In the genomic region with DNA sequence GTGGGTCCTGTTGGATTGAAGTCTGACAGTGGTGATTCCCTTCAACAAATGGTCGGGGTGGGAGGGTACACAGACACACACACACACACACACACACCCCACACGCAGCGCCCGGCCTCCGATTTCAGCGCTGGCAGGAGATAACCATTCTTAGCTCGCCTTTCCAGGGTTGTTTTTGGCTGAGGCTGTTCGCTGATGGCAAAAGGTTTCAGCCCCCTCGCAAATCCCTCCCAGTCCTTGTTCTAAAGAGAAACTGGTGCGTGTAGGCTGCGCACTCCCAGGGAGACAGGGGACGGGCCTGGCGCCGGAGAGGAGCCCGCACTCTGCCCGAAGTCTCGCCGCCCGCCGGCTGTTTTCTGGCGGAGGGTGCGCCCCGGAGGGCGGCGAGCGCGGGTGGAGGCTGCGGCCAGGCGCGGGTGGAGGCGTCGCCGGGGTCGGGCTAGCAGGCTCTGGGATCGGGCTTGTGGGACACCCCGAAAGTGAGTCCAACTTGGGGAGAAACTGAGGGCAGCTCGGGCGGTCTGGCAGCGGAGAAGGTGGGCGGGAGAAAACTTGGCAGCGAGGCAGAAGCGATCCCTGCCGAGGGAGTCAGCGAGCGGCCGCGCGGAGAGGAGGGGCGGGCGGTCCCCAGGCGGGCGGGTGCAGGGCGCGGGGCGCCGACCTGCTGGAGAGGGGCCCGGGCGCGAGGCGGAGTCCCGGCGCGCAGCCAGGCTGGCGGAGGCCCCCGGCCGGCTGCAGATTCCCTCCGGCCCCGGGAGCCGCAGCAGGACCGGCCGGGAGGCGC, we compare ENCODE assay signal across 8 cellular contexts. TPM values are rescaled to one million over a fixed set of nuclear protein-coding genes. Genes with fewer than 3 reads are reported as not detected.
DNase-seq lines count a peak whose midpoint lies in the region; ATAC-seq and TF ChIP-seq lines count a peak whose summit lies in the region.
"Not testable (repeated sequence)": the region's sequence is repeated elsewhere in the genome, so short reads cannot be mapped to it uniquely, and the experiment has no call there.

No MANE protein-coding gene starts in this region.

- H2BK12ac ChIP-seq in H9 (ENCODE audit: insufficient read length, low read depth, low read length): not testable (repeated sequence)

- H3K56ac ChIP-seq in H9 (ENCODE audit: insufficient read length, low read depth, low read length): not testable (repeated sequence)

- not testable (repeated sequence) for H4K8ac ChIP-seq in H9 (replicated peaks; ENCODE audit: insufficient read length, low read depth, low read length)

- H2AFZ ChIP-seq in H9 (ENCODE audit: low read length): not testable (repeated sequence)

- not testable (repeated sequence) for H3K79me1 ChIP-seq in H9 (ENCODE audit: insufficient read depth, low read depth, low read length, poor library complexity, severe bottlenecking)

- H3K4me3 ChIP-seq in ectodermal cell (ENCODE audit: insufficient read depth, low read depth, low read length): peak overlapping the region; percentile 26
- H3K4me3 ChIP-seq in right atrium auricular region: peak overlapping the region; percentile 66 to 69
- H3K4me3 ChIP-seq in mucosa of rectum (ENCODE audit: low read length in 2 of 2): peak overlapping the region; percentile 48 to 59
- H3K4me3 ChIP-seq in skin epidermis: peak overlapping the region; percentile 32 to 64 (median 51)

- not testable (repeated sequence) for H3K14ac ChIP-seq in H9 (ENCODE audit: insufficient read depth, low read length)

- not testable (repeated sequence) for H2BK15ac ChIP-seq in H9 (ENCODE audit: low read depth, low read length)

- H3K4me1 Mint-ChIP-seq in H9, T-cell: not testable (repeated sequence)

- not testable (repeated sequence) for H3K9me3 ChIP-seq in H9 (ENCODE audit: control insufficient read depth, low read depth, low read length); ectodermal cell (ENCODE audit: control insufficient read depth, low read length); right atrium auricular region; mucosa of rectum (ENCODE audit: control insufficient read depth in 2 of 2, low read length in 2 of 2)

- H3K4me3 Mint-ChIP-seq in H9: peak overlapping the region; percentile 62 to 80
- peak overlapping the region; percentile 63 to 77 (median 73) for H3K4me3 Mint-ChIP-seq in T-cell

- not testable (repeated sequence) for H2BK5ac ChIP-seq in H9 (ENCODE audit: insufficient read length, low read length)

- POLR2A ChIA-PET in T-cell (lab: Charles Lee): not testable (repeated sequence)

- not testable (repeated sequence) for H3T11ph ChIP-seq in H9 (ENCODE audit: low read length)

- ATAC-seq in T-cell (replicated peaks in 1 of 4): peak; percentile 61 to 82 (median 76)

- H3K36me3 ChIP-seq in ectodermal cell (ENCODE audit: control insufficient read depth, insufficient read depth, low read length); right atrium auricular region; mucosa of rectum (ENCODE audit: control insufficient read depth in 2 of 2, insufficient read depth in 2 of 2, low read length in 2 of 2): not testable (repeated sequence)

- H4K91ac ChIP-seq in H9 (ENCODE audit: insufficient read length, low read depth, low read length): not testable (repeated sequence)

- not testable (repeated sequence) for TF ChIP-seq CTCF in H9 (conservative IDR thresholded peaks at IDR 0.05); right atrium auricular region (IDR thresholded peaks at IDR 0.05)

- H3K18ac ChIP-seq in H9 (ENCODE audit: insufficient read length, low read depth, low read length): not testable (repeated sequence)

- H3K9ac ChIP-seq in H9 (ENCODE audit: extremely low read depth, insufficient read length, low read length): not testable (repeated sequence)
- H3K9ac ChIP-seq in mucosa of rectum (ENCODE audit: low read depth in 1 of 2, low read length in 2 of 2): peak overlapping the region in 1 of 2 donors; percentile 48

- not testable (repeated sequence) for H2BK20ac ChIP-seq in H9 (ENCODE audit: low read depth, low read length, poor library complexity, severe bottlenecking)

- H3K23me2 ChIP-seq in H9 (ENCODE audit: insufficient read length, low read depth, low read length, poor library complexity, severe bottlenecking): not testable (repeated sequence)

- CTCF ChIA-PET in T-cell (lab: Charles Lee): not testable (repeated sequence)

- not testable (repeated sequence) for H4K5ac ChIP-seq in H9 (ENCODE audit: insufficient read length, low read depth, low read length)

- not testable (repeated sequence) for H3K79me2 ChIP-seq in H9 (ENCODE audit: insufficient read depth, low read length)

- H3K9me3 Mint-ChIP-seq in H9, T-cell: not testable (repeated sequence)

- H3K27ac ChIP-seq in H9 (ENCODE audit: insufficient read length, low read depth, low read length); ectodermal cell (ENCODE audit: insufficient read depth, low read depth, low read length, poor library complexity, severe bottlenecking): not testable (repeated sequence)
- H3K27ac ChIP-seq in right atrium auricular region (peak overlapping the region; percentile 74 to 90), mucosa of rectum (ENCODE audit: low read depth in 2 of 2, low read length in 2 of 2) (peak overlapping the region; percentile 23 to 47), skin epidermis (peak overlapping the region in 17 of 21 experiments; percentile 46 to 90 (median 66))

- not testable (repeated sequence) for H3K27me3 ChIP-seq in H9 (ENCODE audit: insufficient read depth, low read length); right atrium auricular region; mucosa of rectum (ENCODE audit: control insufficient read depth in 2 of 2, insufficient read depth in 2 of 2, low read length in 2 of 2)
- H3K27me3 ChIP-seq in ectodermal cell (ENCODE audit: control insufficient read depth, insufficient read depth, low read length, poor library complexity, severe bottlenecking): peaks cover 46% of the 10 kb centered on the region

- WGBS in H9 (ENCODE audit: extremely low coverage, insufficient read length, low lambda C conversion rate): no CpG with 5 or more reads among the region's 72 CpGs
- 1% methylated on average over 66 to 71 of the region's 72 CpGs for WGBS in ectodermal cell, 2 experiments

- not testable (repeated sequence) for H2AK5ac ChIP-seq in H9 (ENCODE audit: insufficient read length, low read length)

- H3K4me2 ChIP-seq in H9 (ENCODE audit: insufficient read depth, insufficient read length, low read length): peak overlapping the region; percentile 48

- DNase-seq in 8988T (peak; percentile 17), H9 (peak; percentile 38), T-cell (peak in 15 of 34 experiments; percentile 0 to 29 (median 7)), right atrium auricular region (ENCODE audit: low spot score) (peak; percentile 60)
- peak; percentile 66 for DNase-seq in activated effector memory CD4-positive, alpha-beta T cell treated with anti-CD3 and anti-CD28 coated beads, Interleukin-2, amount 50 U/mL, for 16 hours

- H3K36me3 Mint-ChIP-seq in H9 (ENCODE audit: insufficient read depth in 1 of 3, low read depth in 3 of 3); T-cell: not testable (repeated sequence)

- peaks cover 49% of the 10 kb centered on the region for H3K27me3 Mint-ChIP-seq in H9 (ENCODE audit: low read depth)
- H3K27me3 Mint-ChIP-seq in T-cell: not testable (repeated sequence)

- H2BK120ac ChIP-seq in H9 (ENCODE audit: low read depth, low read length, poor library complexity, severe bottlenecking): not testable (repeated sequence)

- not testable (repeated sequence) for H3K4ac ChIP-seq in H9 (ENCODE audit: low read depth, low read length)

- H3K23ac ChIP-seq in H9 (ENCODE audit: insufficient read length, low read depth, low read length): not testable (repeated sequence)

- not testable (repeated sequence) for H4K20me1 ChIP-seq in H9 (ENCODE audit: control insufficient read depth, insufficient read depth, insufficient read length)

- H3K27ac Mint-ChIP-seq in H9, T-cell: not testable (repeated sequence)

- not testable (repeated sequence) for H3K4me1 ChIP-seq in H9 (ENCODE audit: insufficient read depth, low read length); ectodermal cell (ENCODE audit: control insufficient read depth, insufficient read depth, low read length); right atrium auricular region; mucosa of rectum (ENCODE audit: control insufficient read depth in 2 of 2, insufficient read depth in 2 of 2, low read length in 2 of 2)

RNA-seq across cellular contexts. Expression of gene FOXD4L1, which starts 42.9 kb away (rescaled TPM):
- total RNA-seq in H9 (2021) (0.09 TPM in 1 of 2 replicates, not detected in the other), T-cell (under 1 TPM in 3 of 5 donors, not detected in 2; 0.36 to 0.38 (median 0.38) TPM), right atrium auricular region (not detected)
- polyA plus RNA-seq in ectodermal cell (2013, experiment 1 of 4): not detected
- polyA plus RNA-seq in ectodermal cell (2013, experiment 2 of 4): 0.09 TPM
- polyA plus RNA-seq in ectodermal cell (2013, experiment 3 of 4): not detected
- not detected for polyA plus RNA-seq in ectodermal cell (2013, experiment 4 of 4)
